Comparison of ENCODE assay signal across 26 cellular contexts in the genomic region with DNA sequence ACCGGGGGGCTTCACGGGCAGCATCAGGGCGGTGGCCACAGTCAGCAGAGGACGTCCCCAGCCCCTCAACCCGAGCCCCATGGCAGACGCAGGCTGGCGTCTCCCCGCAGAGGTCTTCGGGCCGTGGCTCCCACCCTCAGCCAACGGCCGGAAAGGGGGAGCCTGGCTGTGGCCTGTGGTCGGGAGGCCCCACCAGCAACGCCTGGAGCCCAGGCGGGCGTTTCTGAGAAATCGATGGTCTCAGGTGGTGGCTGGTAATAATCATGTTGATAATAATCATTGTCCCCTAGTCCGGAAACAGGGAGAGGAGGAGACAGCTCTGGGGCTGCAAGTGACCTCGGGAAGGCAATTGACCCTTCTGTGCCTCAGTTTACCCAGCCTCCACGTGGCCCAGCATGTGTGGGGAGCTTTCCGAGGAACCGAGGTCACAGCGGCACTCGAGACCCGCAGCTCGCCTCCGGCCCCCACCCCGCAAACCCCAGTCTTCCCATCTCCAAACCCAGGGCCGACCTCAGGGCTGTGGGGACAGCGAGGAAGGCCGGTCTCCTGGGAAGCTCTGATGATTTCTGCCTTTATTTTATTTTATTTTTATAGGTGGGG. TPM values are rescaled to one million over a fixed set of nuclear protein-coding genes. Genes with fewer than 3 reads are reported as not detected.
DNase-seq lines count a peak whose midpoint lies in the region; ATAC-seq and TF ChIP-seq lines count a peak whose summit lies in the region.
"Had no signal": no experiment of that assay in that cellular context is flagged by ENCODE, and none has a peak within 500 bp of the region (broad histone marks: within the 10 kb centered on the region; RNA-seq: fewer than 3 reads in every experiment).

A gene (minus strand): TSS at position 103 of the 600 bp plus-strand sequence. CDS start 22 bp downstream, at position 81.

- H3K9me3 Mint-ChIP-seq in H9: no peaks in the 10 kb centered on the region
- no peaks in the 10 kb centered on the region for H3K9me3 Mint-ChIP-seq in dendritic cell treated with granulocyte-macrophage colony-stimulating factor and Interleukin-4, amounts not matched to agents 40 ng/mL and 50 ng/mL, for 4 days
- H3K9me3 Mint-ChIP-seq: activated CD4-positive, alpha-beta T cell treated with anti-CD3 and anti-CD28 coated beads, Interleukin-2, amount 10 ng/mL, durations not matched to agents 24 days and 14 days; activated naive CD8-positive, alpha-beta T cell treated with anti-CD3 and anti-CD28 coated beads for 36 hours; activated T-helper 17 cell treated with anti-CD3 and anti-CD28 coated beads, Interleukin-2, amount 50 U/mL, for 72 hours; CD4-positive, alpha-beta T cell; nephron progenitor cell had no signal

- no peak within 1 kb of the TSS for H2BK120ac ChIP-seq in H9 (ENCODE audit: low read depth, low read length, poor library complexity, severe bottlenecking)

- H4K91ac ChIP-seq in H9 (ENCODE audit: insufficient read length, low read depth, low read length): no peak within 1 kb of the TSS

- no peak within 1 kb of the TSS for H3K4me2 ChIP-seq in H9 (ENCODE audit: insufficient read depth, insufficient read length, low read length)
- no peak within 1 kb of the TSS for H3K4me2 ChIP-seq in osteoblast (ENCODE audit: insufficient read depth, low read length)

- TF ChIP-seq EP300 in tibial nerve (IDR thresholded peaks at IDR 0.05): no peak

- no peaks in the 10 kb centered on the region; the same call in 1 of the 2 replicates for H3K27me3 Mint-ChIP-seq in H9 (ENCODE audit: low read depth)
- H3K27me3 Mint-ChIP-seq in dendritic cell treated with granulocyte-macrophage colony-stimulating factor and Interleukin-4, amounts not matched to agents 40 ng/mL and 50 ng/mL, for 4 days: peaks cover 22% of the 10 kb centered on the region

- no peak for TF ChIP-seq CTCF in H9 (conservative IDR thresholded peaks at IDR 0.05)
- TF ChIP-seq CTCF in NB4 (IDR thresholded peaks at IDR 0.05; ENCODE audit: low read depth, low read length): no peak
- no peak for TF ChIP-seq CTCF in osteoblast (IDR thresholded peaks at IDR 0.05; ENCODE audit: extremely low read depth, low read depth, low read length)
- no peak for TF ChIP-seq CTCF in tibial nerve (IDR thresholded peaks at IDR 0.05)

- DNase-seq in H9 (no peak), NB4 (ENCODE audit: low read depth) (peak; percentile 87), osteoblast (ENCODE audit: insufficient read length, low spot score, missing footprints) (peak; percentile 35), tibial nerve (ENCODE audit: low spot score in 2 of 2) (no peak), posterior vena cava (ENCODE audit: low spot score) (no peak)
- DNase-seq: activated CD4-positive, alpha-beta T cell treated with anti-CD3 and anti-CD28 coated beads, Interleukin-2, amount 10 ng/mL, durations not matched to agents 24 days and 14 days; activated naive CD8-positive, alpha-beta T cell treated with anti-CD3 and anti-CD28 coated beads for 36 hours; CD4-positive, alpha-beta T cell; central memory CD4-positive, alpha-beta T cell; DMS153; dorsolateral prefrontal cortex; GDM1; heart left ventricle; left ventricle myocardium inferior; midbrain; NCI-H526; nephron progenitor cell; stimulated activated CD4-positive, alpha-beta T cell treated with anti-CD3 and anti-CD28 coated beads, Interleukin-1b, Interleukin-23, amount 100 ng/mL, for 48 hours; SW 1271 had no signal

- H4K8ac ChIP-seq in H9 (replicated peaks; ENCODE audit: insufficient read length, low read depth, low read length): no peak within 1 kb of the TSS

- H3T11ph ChIP-seq in H9 (ENCODE audit: low read length): no peak within 1 kb of the TSS

- H3K79me2 ChIP-seq in H9 (ENCODE audit: insufficient read depth, low read length): no peaks in the 10 kb centered on the region
- no peaks in the 10 kb centered on the region for H3K79me2 ChIP-seq in osteoblast (ENCODE audit: insufficient read depth, low read length)

- no peak within 1 kb of the TSS for H2AK5ac ChIP-seq in H9 (ENCODE audit: insufficient read length, low read length)

- no peaks in the 10 kb centered on the region for H3K23me2 ChIP-seq in H9 (ENCODE audit: insufficient read length, low read depth, low read length, poor library complexity, severe bottlenecking)

- H2BK5ac ChIP-seq in H9 (ENCODE audit: insufficient read length, low read length): no peak within 1 kb of the TSS

- no peak within 1 kb of the TSS for H3K9ac ChIP-seq in H9 (ENCODE audit: extremely low read depth, insufficient read length, low read length)

- H2BK20ac ChIP-seq in H9 (ENCODE audit: low read depth, low read length, poor library complexity, severe bottlenecking): no peak within 1 kb of the TSS

- no peaks in the 10 kb centered on the region for H3K4me1 ChIP-seq in H9 (ENCODE audit: insufficient read depth, low read length)
- no peaks in the 10 kb centered on the region for H3K4me1 ChIP-seq in osteoblast (ENCODE audit: insufficient read depth, low read length)
- H3K4me1 ChIP-seq in tibial nerve: no peaks in the 10 kb centered on the region
- H3K4me1 ChIP-seq: left ventricle myocardium inferior had no signal

- H3K4me3 ChIP-seq in NB4 (ENCODE audit: low read depth, low read length) (peak within 1 kb of the TSS; percentile 74), osteoblast (ENCODE audit: insufficient read depth, low read length) (no peak within 1 kb of the TSS), tibial nerve (no peak within 1 kb of the TSS)
- H3K4me3 ChIP-seq: dorsolateral prefrontal cortex, left ventricle myocardium inferior, skin epidermis had no signal

- H3K27ac Mint-ChIP-seq in H9: no peak within 1 kb of the TSS; a peak in 2 of 7 replicates
- peak within 1 kb of the TSS; percentile 51 for H3K27ac Mint-ChIP-seq in dendritic cell treated with granulocyte-macrophage colony-stimulating factor and Interleukin-4, amounts not matched to agents 40 ng/mL and 50 ng/mL, for 4 days
- H3K27ac Mint-ChIP-seq: activated CD4-positive, alpha-beta T cell treated with anti-CD3 and anti-CD28 coated beads, Interleukin-2, amount 10 ng/mL, durations not matched to agents 24 days and 14 days; activated naive CD8-positive, alpha-beta T cell treated with anti-CD3 and anti-CD28 coated beads for 36 hours; activated T-helper 17 cell treated with anti-CD3 and anti-CD28 coated beads, Interleukin-2, amount 50 U/mL, for 72 hours; CD4-positive, alpha-beta T cell; nephron progenitor cell had no signal

- H2BK12ac ChIP-seq in H9 (ENCODE audit: insufficient read length, low read depth, low read length): no peak within 1 kb of the TSS

- no CpG with 5 or more reads among the region's 31 CpGs for WGBS in H9 (ENCODE audit: extremely low coverage, insufficient read length, low lambda C conversion rate)
- WGBS in tibial nerve, 2 donors: 54 to 65% methylated on average over 14 to 29 of the region's 31 CpGs

- no peaks in the 10 kb centered on the region for H4K20me1 ChIP-seq in H9 (ENCODE audit: control insufficient read depth, insufficient read depth, insufficient read length)
- H4K20me1 ChIP-seq in osteoblast (ENCODE audit: insufficient read depth, low read length): no peaks in the 10 kb centered on the region

- H2AFZ ChIP-seq in H9 (ENCODE audit: low read length) (no peak within 1 kb of the TSS), osteoblast (ENCODE audit: low read length) (no peak within 1 kb of the TSS)

- no peaks in the 10 kb centered on the region for H3K27me3 ChIP-seq in H9 (ENCODE audit: insufficient read depth, low read length)
- H3K27me3 ChIP-seq in osteoblast (ENCODE audit: insufficient read depth, low read length): peaks cover 4% of the 10 kb centered on the region
- peaks cover 0 to 20% of the 10 kb centered on the region in 2 donors for H3K27me3 ChIP-seq in tibial nerve

- H3K14ac ChIP-seq in H9 (ENCODE audit: insufficient read depth, low read length): no peak within 1 kb of the TSS

- H3K4me1 Mint-ChIP-seq in H9: 0 out of 4 replicates have a peak, but pooled peaks cover 0 to 5% of the 10 kb centered on the region in 2 experiments
- peaks cover 38% of the 10 kb centered on the region for H3K4me1 Mint-ChIP-seq in dendritic cell treated with granulocyte-macrophage colony-stimulating factor and Interleukin-4, amounts not matched to agents 40 ng/mL and 50 ng/mL, for 4 days (ENCODE audit: low read depth)
- H3K4me1 Mint-ChIP-seq: activated CD4-positive, alpha-beta T cell treated with anti-CD3 and anti-CD28 coated beads, Interleukin-2, amount 10 ng/mL, durations not matched to agents 24 days and 14 days; activated T-helper 17 cell treated with anti-CD3 and anti-CD28 coated beads, Interleukin-2, amount 50 U/mL, for 72 hours had no signal

- no peak within 1 kb of the TSS for H4K5ac ChIP-seq in H9 (ENCODE audit: insufficient read length, low read depth, low read length)

- TF ChIP-seq POLR2A in NB4 (IDR thresholded peaks at IDR 0.05; ENCODE audit: extremely low read depth, insufficient read length) (peak; percentile 60), tibial nerve (IDR thresholded peaks at IDR 0.05) (no peak)

- H3K4ac ChIP-seq in H9 (ENCODE audit: low read depth, low read length): no peak within 1 kb of the TSS

- H3K9me3 ChIP-seq in H9 (ENCODE audit: control insufficient read depth, low read depth, low read length) (no peaks in the 10 kb centered on the region), osteoblast (ENCODE audit: low read depth, low read length) (no peaks in the 10 kb centered on the region), tibial nerve (no peaks in the 10 kb centered on the region)
- H3K9me3 ChIP-seq: heart left ventricle, left ventricle myocardium inferior had no signal

- H3K23ac ChIP-seq in H9 (ENCODE audit: insufficient read length, low read depth, low read length): no peak within 1 kb of the TSS

- no peak for ATAC-seq in HG02840 (IDR thresholded peaks at IDR 0.05; ENCODE audit: low FRiP score, unreplicated experiment)
- ATAC-seq in GM19035 (IDR thresholded peaks at IDR 0.05; ENCODE audit: unreplicated experiment): no peak
- ATAC-seq: activated T-helper 17 cell treated with anti-CD3 and anti-CD28 coated beads, Interleukin-2, amount 50 U/mL, for 72 hours had no signal

- H3K4me3 Mint-ChIP-seq in H9: no peak within 1 kb of the TSS; a peak in 1 of 5 replicates
- H3K4me3 Mint-ChIP-seq in dendritic cell treated with granulocyte-macrophage colony-stimulating factor and Interleukin-4, amounts not matched to agents 40 ng/mL and 50 ng/mL, for 4 days: peak within 1 kb of the TSS; percentile 60
- H3K4me3 Mint-ChIP-seq: activated CD4-positive, alpha-beta T cell treated with anti-CD3 and anti-CD28 coated beads, Interleukin-2, amount 10 ng/mL, durations not matched to agents 24 days and 14 days; activated naive CD8-positive, alpha-beta T cell treated with anti-CD3 and anti-CD28 coated beads for 36 hours; activated T-helper 17 cell treated with anti-CD3 and anti-CD28 coated beads, Interleukin-2, amount 50 U/mL, for 72 hours; CD4-positive, alpha-beta T cell; nephron progenitor cell had no signal

- no peak within 1 kb of the TSS for H2BK15ac ChIP-seq in H9 (ENCODE audit: low read depth, low read length)

- intact Hi-C loops in dendritic cell treated with granulocyte-macrophage colony-stimulating factor and Interleukin-4, amounts not matched to agents 40 ng/mL and 50 ng/mL, for 4 days (cut with micrococcal nuclease): no loop called here
- intact Hi-C loops in posterior vena cava (cut with DNase I): no loop called here

- H3K36me3 ChIP-seq in osteoblast (ENCODE audit: insufficient read depth, low read length) (no peaks in the 10 kb centered on the region), tibial nerve (no peaks in the 10 kb centered on the region)
- H3K36me3 ChIP-seq: heart left ventricle, left ventricle myocardium inferior had no signal

- no peaks in the 10 kb centered on the region for H3K79me1 ChIP-seq in H9 (ENCODE audit: insufficient read depth, low read depth, low read length, poor library complexity, severe bottlenecking)

- peak within 1 kb of the TSS; percentile 48 for H3K18ac ChIP-seq in H9 (ENCODE audit: insufficient read length, low read depth, low read length)

- H3K27ac ChIP-seq in H9 (ENCODE audit: insufficient read length, low read depth, low read length) (no peak within 1 kb of the TSS), osteoblast (ENCODE audit: low read depth, low read length) (no peak within 1 kb of the TSS), tibial nerve (no peak within 1 kb of the TSS)
- H3K27ac ChIP-seq: dorsolateral prefrontal cortex, heart left ventricle, left ventricle myocardium inferior, skin epidermis had no signal

- no peak within 1 kb of the TSS for H3K56ac ChIP-seq in H9 (ENCODE audit: insufficient read length, low read depth, low read length)

- no peaks in the 10 kb centered on the region for H3K36me3 Mint-ChIP-seq in H9 (ENCODE audit: insufficient read depth in 1 of 3, low read depth in 3 of 3)
- no peaks in the 10 kb centered on the region for H3K36me3 Mint-ChIP-seq in dendritic cell treated with granulocyte-macrophage colony-stimulating factor and Interleukin-4, amounts not matched to agents 40 ng/mL and 50 ng/mL, for 4 days (ENCODE audit: low read depth)
- H3K36me3 Mint-ChIP-seq: activated naive CD8-positive, alpha-beta T cell treated with anti-CD3 and anti-CD28 coated beads for 36 hours had no signal

RNA-seq across cellular contexts. Expression of the gene that starts here (rescaled TPM):
- total RNA-seq in H9 (2021) (0.22 TPM in 1 of 2 replicates, not detected in the other), osteoblast (not detected in 2 replicates), tibial nerve (not detected), posterior vena cava (not detected)
- total RNA-seq: activated CD4-positive, alpha-beta T cell treated with anti-CD3 and anti-CD28 coated beads, Interleukin-2, amount 10 ng/mL, durations not matched to agents 24 days and 14 days; activated naive CD8-positive, alpha-beta T cell treated with anti-CD3 and anti-CD28 coated beads for 36 hours; activated T-helper 17 cell treated with anti-CD3 and anti-CD28 coated beads, Interleukin-2, amount 50 U/mL, for 72 hours; astrocyte; CD4-positive, alpha-beta T cell; heart left ventricle; left ventricle myocardium inferior; MCF 10A had no signal

Comparison
In these comparisons a context has a peak if more than half of its experiments do, and no peak if none do; other contexts are left out.
1. Peak in DNase-seq in osteoblast; RNA of the gene not detected or under 1 TPM.